In genomic region chr5:90434116-90434714, GRCh38 we compare ENCODE assay signal across 8 cellular contexts. TPM values are rescaled to one million over a fixed set of nuclear protein-coding genes. Genes with fewer than 3 reads are reported as not detected.
DNase-seq lines count a peak whose midpoint lies in the region; ATAC-seq, FAIRE-seq and TF ChIP-seq lines count a peak whose summit lies in the region.

No MANE protein-coding gene starts in this region.

- H3K9me1 ChIP-seq in endothelial cell of umbilical vein (replicated peaks; ENCODE audit: control insufficient read depth, extremely low read depth, insufficient read depth, low read length), result no peaks in the 10 kb centered on the region

- no peaks in the 10 kb centered on the region for H4K20me1 ChIP-seq in MM.1S (ENCODE audit: insufficient read depth, low read length)
- H4K20me1 ChIP-seq in endothelial cell of umbilical vein (replicated peaks; ENCODE audit: control insufficient read depth, extremely low read depth, insufficient read depth, low read length), result no peaks in the 10 kb centered on the region

- dilution Hi-C loops in endothelial cell of umbilical vein (cut with MboI; ENCODE audit: extremely low pct_ligation_motif_present, low sequenced_read_pairs), result no loop called here

- no peaks in the 10 kb centered on the region for H3K4me1 Mint-ChIP-seq in CD8-positive, alpha-beta memory T cell

- DNase-seq in CD8-positive, alpha-beta memory T cell, result peak; percentile 6 to 63 (median 20)
- DNase-seq in MM.1S (peak; percentile 63), endothelial cell of umbilical vein (ENCODE audit: low read depth, low spot score) (peak; percentile 41), occipital lobe (lab: John Stamatoyannopoulos, UW) (peak; percentile 27), GM19238 (ENCODE audit: insufficient read length, low spot score) (no peak), HuH-7 (ENCODE audit: low spot score) (no peak)
- DNase-seq in activated CD4-positive, alpha-beta T cell treated with anti-CD3 and anti-CD28 coated beads for 24 hours (ENCODE audit: low read depth in 2 of 2), result peak; percentile 10 to 19

- ATAC-seq in GM19395 (IDR thresholded peaks at IDR 0.05; ENCODE audit: unreplicated experiment), result peak; percentile 51

- no peak overlapping the region for H3K4me2 ChIP-seq in MM.1S (ENCODE audit: low read depth, low read length)
- H3K4me2 ChIP-seq in endothelial cell of umbilical vein (ENCODE audit: insufficient read depth, low read length), result no peak overlapping the region

- no peak overlapping the region for H3K27ac ChIP-seq in CD8-positive, alpha-beta memory T cell (ENCODE audit: low read depth, low read length)
- no peak overlapping the region for H3K27ac ChIP-seq in MM.1S (ENCODE audit: low read length)
- H3K27ac ChIP-seq in endothelial cell of umbilical vein (ENCODE audit: insufficient read depth, low read depth, low read length), result no peak overlapping the region

- no peak overlapping the region for H3K27ac Mint-ChIP-seq in CD8-positive, alpha-beta memory T cell

- H3K9ac ChIP-seq in MM.1S (ENCODE audit: low read length), result no peak overlapping the region
- H3K9ac ChIP-seq in endothelial cell of umbilical vein (replicated peaks; ENCODE audit: extremely low read depth, insufficient read depth, low read length), result no peak overlapping the region

- no peak for FAIRE-seq in endothelial cell of umbilical vein (lab: Jason Lieb, UNC)

- H3K9me2 ChIP-seq in MM.1S (replicated peaks; ENCODE audit: insufficient read depth, low read length), result no peaks in the 10 kb centered on the region

- POLR2A ChIA-PET in CD8-positive, alpha-beta memory T cell (lab: Charles Lee), result no interaction called here
- POLR2A ChIA-PET in endothelial cell of umbilical vein (lab: Charles Lee), result no interaction called here

- H3K36me3 ChIP-seq in CD8-positive, alpha-beta memory T cell (ENCODE audit: insufficient read depth, low read length), result no peaks in the 10 kb centered on the region
- H3K36me3 ChIP-seq in MM.1S (replicated peaks; ENCODE audit: insufficient read depth, low read length), result no peaks in the 10 kb centered on the region
- no peaks in the 10 kb centered on the region for H3K36me3 ChIP-seq in endothelial cell of umbilical vein (ENCODE audit: control insufficient read depth in 2 of 2, extremely low read depth in 1 of 2, insufficient read depth in 2 of 2, low read length in 2 of 2)

- peaks cover 2 to 16% of the 10 kb centered on the region in 2 donors for H3K27me3 Mint-ChIP-seq in CD8-positive, alpha-beta memory T cell

- H3K9me3 ChIP-seq in CD8-positive, alpha-beta memory T cell (ENCODE audit: low read length), result no peaks in the 10 kb centered on the region
- H3K9me3 ChIP-seq in MM.1S (replicated peaks; ENCODE audit: insufficient read depth, low read length) (no peaks in the 10 kb centered on the region), endothelial cell of umbilical vein (replicated peaks; ENCODE audit: control insufficient read depth, insufficient read depth, low read length) (no peaks in the 10 kb centered on the region)

- intact Hi-C loops in endothelial cell of umbilical vein (cut with micrococcal nuclease), result no loop called here

- CTCF ChIA-PET in CD8-positive, alpha-beta memory T cell (lab: Charles Lee), result interaction anchor here (1.2 to 2.3 kb wide), 3 partner anchors 11 to 1705 kb away, joined by 3 to 8 read pairs (median 3); no protein-coding TSS in a partner anchor
- CTCF ChIA-PET in endothelial cell of umbilical vein (lab: Charles Lee), result interaction anchor here (1.0 kb wide), 1 partner anchor 95 kb away, joined by 3 read pairs; the partner anchor contains the start of gene LYSMD3

- no peaks in the 10 kb centered on the region for H3K36me3 Mint-ChIP-seq in CD8-positive, alpha-beta memory T cell

- TF ChIP-seq CTCF in MM.1S (IDR thresholded peaks at IDR 0.05; ENCODE audit: low read length) (peak; percentile 79), endothelial cell of umbilical vein (IDR thresholded peaks at IDR 0.05; ENCODE audit: extremely low read depth in 1 of 2, insufficient read depth in 1 of 2, low read depth in 1 of 2, low read length in 2 of 2) (peak; percentile 54 to 64)

- H3K4me3 ChIP-seq in CD8-positive, alpha-beta memory T cell (ENCODE audit: low read length), result no peak overlapping the region
- H3K4me3 ChIP-seq in MM.1S (ENCODE audit: low read length) (no peak overlapping the region), endothelial cell of umbilical vein (replicated peaks in 1 of 3; ENCODE audit: insufficient read depth in 1 of 3, low read depth in 1 of 3, low read length in 3 of 3) (no peak overlapping the region)

- no TSS peak for BruUV-seq in endothelial cell of umbilical vein (replicated peaks; lab: Mats Ljungman, UMichigan)

- no peaks in the 10 kb centered on the region for H3K9me3 Mint-ChIP-seq in CD8-positive, alpha-beta memory T cell

- H3K79me2 ChIP-seq in MM.1S (ENCODE audit: low read length), result no peaks in the 10 kb centered on the region
- H3K79me2 ChIP-seq in endothelial cell of umbilical vein (ENCODE audit: control insufficient read depth, insufficient read depth, low read length), result no peaks in the 10 kb centered on the region

- H2AFZ ChIP-seq in MM.1S (ENCODE audit: low read length) (no peak overlapping the region), endothelial cell of umbilical vein (ENCODE audit: low read depth, low read length) (no peak overlapping the region)

- H3K4me1 ChIP-seq in CD8-positive, alpha-beta memory T cell (ENCODE audit: insufficient read depth, low read length), result no peaks in the 10 kb centered on the region
- H3K4me1 ChIP-seq in MM.1S (ENCODE audit: low read length) (no peaks in the 10 kb centered on the region), endothelial cell of umbilical vein (ENCODE audit: control insufficient read depth, extremely low read depth, insufficient read depth, low read length) (no peaks in the 10 kb centered on the region)

- H3F3A ChIP-seq in MM.1S (ENCODE audit: insufficient read depth, low read length), result no peaks in the 10 kb centered on the region

- no peak overlapping the region for H3K4me3 Mint-ChIP-seq in CD8-positive, alpha-beta memory T cell

- H3K27me3 ChIP-seq in CD8-positive, alpha-beta memory T cell (ENCODE audit: insufficient read depth, low read length, poor library complexity, severe bottlenecking), result no peaks in the 10 kb centered on the region
- no peaks in the 10 kb centered on the region for H3K27me3 ChIP-seq in MM.1S (replicated peaks; ENCODE audit: insufficient read depth, low read length)
- peaks cover 8 to 9% of the 10 kb centered on the region in 2 experiments for H3K27me3 ChIP-seq in endothelial cell of umbilical vein (ENCODE audit: control insufficient read depth in 2 of 2, insufficient read depth in 2 of 2, low read length in 2 of 2)

- no peak for TF ChIP-seq POLR2A in endothelial cell of umbilical vein (IDR thresholded peaks at IDR 0.05; ENCODE audit: low read depth, low read length)

TF ChIP-seq in endothelial cell of umbilical vein, 7 proteins besides CTCF, POLR2A, EP300 and RAD21 (continues in another document):
- TF ChIP-seq MAX (IDR thresholded peaks at IDR 0.05; ENCODE audit: insufficient read depth, insufficient read length), result no peak
- no peak for TF ChIP-seq POLR2AphosphoS5 (IDR thresholded peaks at IDR 0.05; ENCODE audit: insufficient read depth, low read depth, low read length)
- TF ChIP-seq FOS (IDR thresholded peaks at IDR 0.05; ENCODE audit: borderline replicate concordance, insufficient read depth, low read length), result no peak
- no peak for TF ChIP-seq JUN (IDR thresholded peaks at IDR 0.05; ENCODE audit: borderline replicate concordance, insufficient read depth, insufficient read length, low read depth)
- TF ChIP-seq GATA2 (IDR thresholded peaks at IDR 0.05; ENCODE audit: insufficient read depth, insufficient read length, low read depth, low read length), result no peak
- TF ChIP-seq MYC (IDR thresholded peaks at IDR 0.05; ENCODE audit: low read depth, low read length), result no peak

RNA-seq across cellular contexts. Expression of gene CETN3, which starts 24.7 kb away (rescaled TPM):
- total RNA-seq in CD8-positive, alpha-beta memory T cell, result 10 to 100 TPM; 41.0 to 41.6 TPM
- polyA plus RNA-seq in CD8-positive, alpha-beta memory T cell, result 23.9 TPM
- total RNA-seq in endothelial cell of umbilical vein (15.5 and 17.3 TPM in 2 replicates), occipital lobe (32.0 TPM)
- polyA plus RNA-seq in endothelial cell of umbilical vein, result 0.92 and 2.2 TPM in 2 replicates
- 4.3 and 4.5 TPM in 2 replicates for polyA plus RNA-seq in endothelial cell of umbilical vein (2011; cell fraction: cytosol; rRNA removed)
- polyA plus RNA-seq in endothelial cell of umbilical vein (2011; cell fraction: nucleus; rRNA removed), result 2.2 and 5.7 TPM in 2 replicates
- 21.6 and 26.2 TPM in 2 replicates for polyA plus RNA-seq in endothelial cell of umbilical vein (2012)
- polyA minus RNA-seq in endothelial cell of umbilical vein, result 0.64 and 1.00 TPM in 2 replicates
- polyA minus RNA-seq in endothelial cell of umbilical vein (2011; cell fraction: cytosol; rRNA and poly(A)+ RNA removed), result 2.8 TPM
- polyA minus RNA-seq in endothelial cell of umbilical vein (2011; cell fraction: nucleus; rRNA and poly(A)+ RNA removed), result 0.87 and 2.1 TPM in 2 replicates

RNA-seq across cellular contexts. Expression of gene MBLAC2, which starts 40.4 kb away (rescaled TPM):
- total RNA-seq in CD8-positive, alpha-beta memory T cell, result 1 to 10 TPM; 6.3 to 6.7 TPM
- 3.7 TPM for polyA plus RNA-seq in CD8-positive, alpha-beta memory T cell
- total RNA-seq in endothelial cell of umbilical vein (4.8 and 5.3 TPM in 2 replicates), occipital lobe (18.7 TPM)
- 2.0 and 2.1 TPM in 2 replicates for polyA plus RNA-seq in endothelial cell of umbilical vein
- polyA plus RNA-seq in endothelial cell of umbilical vein (2011; cell fraction: cytosol; rRNA removed), result 1.5 and 1.6 TPM in 2 replicates
- polyA plus RNA-seq in endothelial cell of umbilical vein (2011; cell fraction: nucleus; rRNA removed), result 1.7 and 2.1 TPM in 2 replicates
- polyA plus RNA-seq in endothelial cell of umbilical vein (2012), result 3.8 and 4.6 TPM in 2 replicates
- 4.0 and 4.2 TPM in 2 replicates for polyA minus RNA-seq in endothelial cell of umbilical vein
- 5.8 TPM for polyA minus RNA-seq in endothelial cell of umbilical vein (2011; cell fraction: cytosol; rRNA and poly(A)+ RNA removed)
- 4.4 and 6.4 TPM in 2 replicates for polyA minus RNA-seq in endothelial cell of umbilical vein (2011; cell fraction: nucleus; rRNA and poly(A)+ RNA removed)

RNA-seq across cellular contexts. Expression of gene POLR3G, which starts 40.4 kb away (rescaled TPM):
- 10 to 100 TPM; 14.7 to 15.1 TPM for total RNA-seq in CD8-positive, alpha-beta memory T cell
- polyA plus RNA-seq in CD8-positive, alpha-beta memory T cell, result 1.3 TPM
- total RNA-seq in endothelial cell of umbilical vein, result 15.0 and 16.7 TPM in 2 replicates
- 8.9 and 15.7 TPM in 2 replicates for polyA plus RNA-seq in endothelial cell of umbilical vein
- 18.4 and 25.2 TPM in 2 replicates for polyA plus RNA-seq in endothelial cell of umbilical vein (2011; cell fraction: cytosol; rRNA removed)
- 9.8 and 10.9 TPM in 2 replicates for polyA plus RNA-seq in endothelial cell of umbilical vein (2011; cell fraction: nucleus; rRNA removed)
- polyA plus RNA-seq in endothelial cell of umbilical vein (2012), result 68.4 and 83.6 TPM in 2 replicates
- 1.8 and 2.2 TPM in 2 replicates for polyA minus RNA-seq in endothelial cell of umbilical vein
- 4.7 TPM for polyA minus RNA-seq in endothelial cell of umbilical vein (2011; cell fraction: cytosol; rRNA and poly(A)+ RNA removed)
- polyA minus RNA-seq in endothelial cell of umbilical vein (2011; cell fraction: nucleus; rRNA and poly(A)+ RNA removed), result 1.1 and 3.5 TPM in 2 replicates
- 4.5 TPM for total RNA-seq in occipital lobe

Comparison
In these comparisons a context has a peak if more than half of its experiments do, and no peak if none do; other contexts are left out.
1. DNase-seq: peak in CD8-positive, alpha-beta memory T cell (5 of 5), MM.1S (single experiment), activated CD4-positive, alpha-beta T cell treated with anti-CD3 and anti-CD28 coated beads for 24 hours (2 of 2), endothelial cell of umbilical vein (single experiment) and occipital lobe (single experiment); none in GM19238 (single experiment) and HuH-7 (single experiment).